ENCODE assay signal across 21 cellular contexts in the genomic region with DNA sequence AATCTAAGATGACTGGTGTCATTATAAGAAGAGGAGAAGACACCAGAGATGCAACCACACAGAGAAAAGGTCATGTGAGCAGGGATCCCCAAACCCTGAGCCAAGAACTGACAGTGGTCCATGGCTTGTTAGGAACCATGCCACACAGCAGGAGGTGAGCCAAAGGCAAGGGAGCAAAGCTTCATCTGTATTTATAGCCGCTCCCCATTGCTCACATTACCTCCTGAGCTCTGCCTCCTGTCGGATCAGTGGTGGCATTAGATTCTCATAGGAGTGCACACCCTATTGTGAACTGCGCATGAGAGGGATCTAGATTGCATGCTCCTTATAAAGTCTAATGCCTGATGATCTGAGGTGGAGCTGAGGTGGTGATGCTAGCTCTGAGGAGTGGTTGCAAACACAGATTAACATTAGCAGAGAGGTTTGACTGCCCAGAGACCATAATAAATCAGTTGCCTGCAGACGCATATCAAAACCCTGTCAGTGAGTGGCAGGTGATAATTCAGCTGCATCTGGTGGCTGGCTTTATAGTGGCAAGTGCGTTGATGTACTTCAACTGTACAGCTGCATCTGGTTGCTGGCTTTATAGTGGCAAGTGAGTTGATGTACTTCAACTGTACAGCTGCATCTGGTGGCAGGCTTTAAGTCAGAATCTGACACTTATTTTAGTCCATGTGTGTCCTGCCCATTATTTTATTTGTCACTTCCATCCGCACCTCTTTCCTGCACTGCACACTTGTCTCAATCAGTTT. TPM values are rescaled to one million over a fixed set of nuclear protein-coding genes. Genes with fewer than 3 reads are reported as not detected.
DNase-seq lines count a peak whose midpoint lies in the region; ATAC-seq and TF ChIP-seq lines count a peak whose summit lies in the region.
"Had no signal": no experiment of that assay in that cellular context is flagged by ENCODE, and none has a peak within 500 bp of the region (broad histone marks: within the 10 kb centered on the region; RNA-seq: fewer than 3 reads in every experiment).

No MANE protein-coding gene starts in this region.

- H3K27me3 ChIP-seq in heart left ventricle = no peaks in the 10 kb centered on the region
- H3K27me3 ChIP-seq in IMR-90 (ENCODE audit: control insufficient read depth, insufficient read depth, low read length) = no peaks in the 10 kb centered on the region
- no peaks in the 10 kb centered on the region for H3K27me3 ChIP-seq in neural progenitor cell
- H3K27me3 ChIP-seq: BE2C had no signal

- H3K23ac ChIP-seq in IMR-90 (ENCODE audit: low read depth, low read length) = no peak overlapping the region

- no peak for TF ChIP-seq POLR2A in heart left ventricle (IDR thresholded peaks at IDR 0.05)
- TF ChIP-seq POLR2A in IMR-90 (IDR thresholded peaks at IDR 0.05; ENCODE audit: low read depth, low read length) = no peak

- peak overlapping the region; percentile 34; the same call in 1 of the 2 replicates for H2AK5ac ChIP-seq in IMR-90 (ENCODE audit: low read depth, low read length)

- H2BK120ac ChIP-seq in IMR-90 (ENCODE audit: low read depth, low read length) = no peak overlapping the region

- H3K9me1 ChIP-seq in IMR-90 (ENCODE audit: insufficient read depth, low read length) = 0 out of 2 replicates have a peak, but pooled peaks cover 2% of the 10 kb centered on the region

- H3K4me1 ChIP-seq in heart left ventricle (peaks cover 3 to 32% (median 18%) of the 10 kb centered on the region in 12 donors), IMR-90 (ENCODE audit: control insufficient read depth, insufficient read depth, low read length) (peaks cover 2% of the 10 kb centered on the region; the same call in 1 of the 2 replicates), neural progenitor cell (no peaks in the 10 kb centered on the region)
- H3K4me1 ChIP-seq: BE2C had no signal

- H2BK20ac ChIP-seq in IMR-90 (ENCODE audit: low read depth, low read length) = no peak overlapping the region

- no peaks in the 10 kb centered on the region for H3K79me1 ChIP-seq in IMR-90 (ENCODE audit: low read depth in 1 of 2, low read length in 2 of 2)

- no peaks in the 10 kb centered on the region for H3K9me3 ChIP-seq in heart left ventricle
- no peaks in the 10 kb centered on the region for H3K9me3 ChIP-seq in IMR-90 (ENCODE audit: control insufficient read depth, insufficient read depth, low read length)
- no peaks in the 10 kb centered on the region for H3K9me3 ChIP-seq in neural progenitor cell (ENCODE audit: low read depth)
- H3K9me3 ChIP-seq: BE2C, SK-N-SH had no signal

- no peak overlapping the region for H2AK9ac ChIP-seq in IMR-90 (replicated peaks; ENCODE audit: low read depth, low read length, poor library complexity)

- H3K36me3 Mint-ChIP-seq in neural progenitor cell = no peaks in the 10 kb centered on the region
- H3K36me3 Mint-ChIP-seq: T-cell had no signal

- no TSS peak for BruUV-seq in IMR-90 (replicated peaks; lab: Mats Ljungman, UMichigan)

- CTCF ChIA-PET in IMR-90 (lab: Yijun Ruan, JAX) = no interaction called here

- H3K36me3 ChIP-seq in heart left ventricle = no peaks in the 10 kb centered on the region
- no peaks in the 10 kb centered on the region for H3K36me3 ChIP-seq in IMR-90 (ENCODE audit: control insufficient read depth, insufficient read depth, low read length)
- no peaks in the 10 kb centered on the region for H3K36me3 ChIP-seq in neural progenitor cell
- H3K36me3 ChIP-seq: BE2C had no signal

- H3K4me1 Mint-ChIP-seq in neural progenitor cell = peaks cover 25% of the 10 kb centered on the region
- H3K4me1 Mint-ChIP-seq: IgD-negative memory B cell, T-cell had no signal

- intact Hi-C loops in heart left ventricle (cut with DNase I) (no loop called here), left cardiac atrium (cut with DNase I) (no loop called here), IMR-90 (cut with micrococcal nuclease) (no loop called here)

- H3K27ac Mint-ChIP-seq in neural progenitor cell = peak overlapping the region; percentile 82
- H3K27ac Mint-ChIP-seq: CD4-positive, alpha-beta T cell; HFFc6; IgD-negative memory B cell; T-cell had no signal

- H3K56ac ChIP-seq in IMR-90 (ENCODE audit: extremely low read depth, insufficient read depth, low read length) = no peak overlapping the region

- no peak overlapping the region for H3K4me2 ChIP-seq in IMR-90 (ENCODE audit: low read depth, low read length)
- no peak overlapping the region for H3K4me2 ChIP-seq in neural progenitor cell
- H3K4me2 ChIP-seq: SK-N-SH had no signal

- WGBS in heart left ventricle, 4 donors = 81 to 96% (median 90%) methylated on average over 6 of the region's 6 CpGs
- 100% methylated on average over 2 of the region's 6 CpGs; no CpG with 5 or more reads in 1 of the 2 experiments for WGBS in IMR-90 (ENCODE audit: extremely low coverage in 2 of 2, insufficient read length in 1 of 2), 2 experiments

- ATAC-seq in heart left ventricle (no peak), left cardiac atrium (no peak), IMR-90 (ENCODE audit: low read depth) (no peak), HG03571 (IDR thresholded peaks at IDR 0.05; ENCODE audit: unreplicated experiment) (no peak)
- ATAC-seq: Panc1, T-cell had no signal

- no peak overlapping the region for H3K18ac ChIP-seq in IMR-90 (ENCODE audit: low read depth, low read length)

- no peaks in the 10 kb centered on the region for H3K79me2 ChIP-seq in neural progenitor cell (ENCODE audit: low read depth)

- no peak overlapping the region for H3K4me3 Mint-ChIP-seq in neural progenitor cell
- H3K4me3 Mint-ChIP-seq: CD4-positive, alpha-beta T cell; HFFc6; IgD-negative memory B cell; T-cell had no signal

- H2AFZ ChIP-seq in IMR-90 (replicated peaks; ENCODE audit: low read length, poor library complexity) (no peak overlapping the region), neural progenitor cell (replicated peaks) (no peak overlapping the region)

- POLR2A ChIA-PET in IMR-90 (lab: Charles Lee; ENCODE audit: unreplicated experiment) = no interaction called here

- peak overlapping the region in 9 of 12 donors; percentile 50 to 78 (median 67) for H3K27ac ChIP-seq in heart left ventricle
- H3K27ac ChIP-seq in IMR-90 (ENCODE audit: insufficient read depth, low read length) = no peak overlapping the region
- no peak overlapping the region for H3K27ac ChIP-seq in neural progenitor cell
- H3K27ac ChIP-seq in coronary artery = no peak overlapping the region

- H4K20me1 ChIP-seq in IMR-90 (ENCODE audit: insufficient read depth, low read length) (no peaks in the 10 kb centered on the region), neural progenitor cell (ENCODE audit: low read depth) (no peaks in the 10 kb centered on the region)

- H3F3A ChIP-seq in neural progenitor cell (ENCODE audit: low read depth) = no peaks in the 10 kb centered on the region

- H3K4me3 ChIP-seq in heart left ventricle (no peak overlapping the region), IMR-90 (ENCODE audit: insufficient read depth, low read depth, low read length) (no peak overlapping the region), neural progenitor cell (no peak overlapping the region), coronary artery (no peak overlapping the region)

- no peak overlapping the region for H4K8ac ChIP-seq in IMR-90 (ENCODE audit: low read depth in 2 of 2, low read length in 2 of 2)

- no peak overlapping the region for H3K14ac ChIP-seq in IMR-90 (replicated peaks; ENCODE audit: low read depth, low read length)

- no peak overlapping the region for H4K5ac ChIP-seq in IMR-90 (ENCODE audit: low read depth, low read length)

- no peak overlapping the region for H2BK15ac ChIP-seq in IMR-90 (ENCODE audit: low read depth, low read length)

- H3K9me3 Mint-ChIP-seq in neural progenitor cell = peaks cover 10% of the 10 kb centered on the region
- H3K9me3 Mint-ChIP-seq: HFFc6 had no signal

- no peak overlapping the region for H2BK5ac ChIP-seq in IMR-90 (ENCODE audit: low read depth, low read length, poor library complexity, severe bottlenecking)

- H3K9ac ChIP-seq in IMR-90 (ENCODE audit: low read depth, low read length) = no peak overlapping the region
- H3K9ac ChIP-seq in neural progenitor cell = no peak overlapping the region
- H3K9ac ChIP-seq: SK-N-SH had no signal

- dilution Hi-C loops in IMR-90 (cut with HindIII; ENCODE audit: low sequenced_read_pairs, unreplicated experiment) = no loop called here

- peaks cover 2% of the 10 kb centered on the region for H3K27me3 Mint-ChIP-seq in neural progenitor cell (ENCODE audit: insufficient read depth, low read depth)
- H3K27me3 Mint-ChIP-seq: CD4-positive, alpha-beta T cell had no signal

- no peak overlapping the region for H4K91ac ChIP-seq in IMR-90 (ENCODE audit: insufficient read depth, low read depth, low read length)

- no peak for DNase-seq in heart left ventricle
- no peak for DNase-seq in left cardiac atrium
- DNase-seq in IMR-90 = no peak
- peak; percentile 45 to 46 for DNase-seq in SHP77 (lab: John Stamatoyannopoulos, UW)
- DNase-seq in neural progenitor cell (ENCODE audit: low spot score) = no peak
- no peak for DNase-seq in coronary artery (ENCODE audit: low spot score)
- DNase-seq in activated CD4-positive, alpha-beta T cell treated with anti-CD3 and anti-CD28 coated beads, Interleukin-2, amount 50 U/mL, for 1 hour = no peak
- DNase-seq: BE2C; CD4-positive, alpha-beta T cell; GF-D8; GOT3; HFFc6; NCI-H446 treated with DMSO at 0.1 percent for 48 hours; NCI-H774; SK-N-SH; T-cell; T-helper 9 cell had no signal

- no peak overlapping the region; the same call in 1 of the 2 replicates for H3K4ac ChIP-seq in IMR-90 (ENCODE audit: low read depth, low read length)

- in situ Hi-C loops in IMR-90 (cut with MboI; ENCODE audit: low sequenced_read_pairs) = loop anchor here (10.0 to 25.0 kb wide), 2 partner anchors 454 to 806 kb away; no protein-coding TSS in a partner anchor

- TF ChIP-seq CTCF in heart left ventricle (IDR thresholded peaks at IDR 0.05) (no peak), IMR-90 (conservative IDR thresholded peaks at IDR 0.05; ENCODE audit: low read depth, low read length) (no peak), neural progenitor cell (IDR thresholded peaks at IDR 0.05) (no peak), coronary artery (IDR thresholded peaks at IDR 0.05) (no peak)

- TF ChIP-seq RAD21 in IMR-90 (IDR thresholded peaks at IDR 0.05; ENCODE audit: low read length) = no peak

RNA-seq across cellular contexts. Expression of a gene that starts 19.8 kb away (rescaled TPM):
- total RNA-seq in heart left ventricle (10 to 100 TPM in 3 of 9 donors, 1 to 10 TPM in 6; 1.8 to 33.6 (median 5.9) TPM), left cardiac atrium (10 to 100 TPM; 26.6 to 33.0 TPM), IMR-90 (2012; rRNA removed) (0.18 and 0.28 TPM in 2 replicates), neural progenitor cell (ENCODE audit: low replicate concordance) (0.15 TPM in 1 of 2 replicates, not detected in the other)
- polyA plus RNA-seq in heart left ventricle (1 to 10 TPM; 8.4 to 9.0 TPM), IMR-90 (2012; rRNA removed) (0.99 and 3.7 TPM in 2 replicates)
- 1.4 and 7.8 TPM in 2 replicates for polyA plus RNA-seq in IMR-90 (2012; cell fraction: cytosol; rRNA removed)
- 53.1 and 64.1 TPM in 2 replicates for polyA plus RNA-seq in IMR-90 (2012; cell fraction: nucleus; rRNA removed; ENCODE audit: low replicate concordance)
- total RNA-seq: HT1080 had no signal
- polyA plus RNA-seq: IgD-negative memory B cell had no signal

RNA-seq across cellular contexts. Expression of a gene that starts 39.1 kb away (rescaled TPM):
- total RNA-seq in heart left ventricle (10 to 100 TPM in 6 of 9 donors, 1 to 10 TPM in 3; 8.2 to 16.4 (median 12.6) TPM), left cardiac atrium (10 to 100 TPM in 1 of 2 donors, 1 to 10 TPM in 1; 9.2 to 11.7 TPM), IMR-90 (2012; rRNA removed) (4.3 and 9.2 TPM in 2 replicates), neural progenitor cell (ENCODE audit: low replicate concordance) (10.7 and 22.1 TPM in 2 replicates)
- polyA plus RNA-seq in heart left ventricle (10 to 100 TPM in 1 of 2 donors, 1 to 10 TPM in 1; 6.8 to 11.5 TPM), IMR-90 (2012; rRNA removed) (1.5 and 2.8 TPM in 2 replicates)
- 0.56 and 0.87 TPM in 2 replicates for polyA plus RNA-seq in IMR-90 (2012; cell fraction: cytosol; rRNA removed)
- polyA plus RNA-seq in IMR-90 (2012; cell fraction: nucleus; rRNA removed; ENCODE audit: low replicate concordance) = 0.81 and 4.3 TPM in 2 replicates

Comparison
In these comparisons a context has a peak if more than half of its experiments do, and no peak if none do; other contexts are left out.
1. DNase-seq: peak in SHP77 (2 of 2); none in heart left ventricle (0 of 5), left cardiac atrium (single experiment), IMR-90 (single experiment), neural progenitor cell (single experiment), coronary artery (single experiment) and activated CD4-positive, alpha-beta T cell treated with anti-CD3 and anti-CD28 coated beads, Interleukin-2, amount 50 U/mL, for 1 hour (single experiment).
2. H3K27ac ChIP-seq: peak in heart left ventricle (9 of 12); none in IMR-90 (single experiment), neural progenitor cell (single experiment) and coronary artery (0 of 2).